ENCODE assay signal across 24 cellular contexts in the genomic region with DNA sequence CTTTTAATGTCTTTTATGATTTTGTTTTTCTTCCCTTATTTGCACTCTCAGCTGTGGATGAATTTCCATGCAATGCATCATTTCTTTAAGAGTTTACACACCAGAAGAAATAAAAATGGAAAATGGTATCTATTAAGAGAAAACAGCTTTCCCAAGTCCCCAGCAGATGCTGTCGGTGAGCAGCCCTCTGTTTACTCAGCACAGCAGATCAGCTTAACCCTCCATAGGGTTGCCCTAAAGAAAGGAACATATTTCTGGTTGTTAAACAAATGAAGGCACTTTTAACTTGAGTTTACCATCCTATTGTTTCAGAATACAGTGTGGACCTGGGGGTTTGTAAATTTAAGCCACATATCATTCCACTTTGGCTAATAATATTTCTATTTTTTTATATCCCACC.
DNase-seq lines count a peak whose midpoint lies in the region; ATAC-seq and TF ChIP-seq lines count a peak whose summit lies in the region.
"Had no signal": no experiment of that assay in that cellular context is flagged by ENCODE, and none has a peak within 500 bp of the region (broad histone marks: within the 10 kb centered on the region; RNA-seq: fewer than 3 reads in every experiment).

No MANE protein-coding gene starts in this region.

- no peaks in the 10 kb centered on the region for H3K9me3 Mint-ChIP-seq in neural progenitor cell
- H3K9me3 Mint-ChIP-seq in effector memory CD8-positive, alpha-beta T cell = peaks cover 3 to 17% of the 10 kb centered on the region in 2 donors

- no peak overlapping the region for H3K4me3 ChIP-seq in HUES64 (ENCODE audit: low read length)
- peak overlapping the region; percentile 69 for H3K4me3 ChIP-seq in SK-N-MC
- H3K4me3 ChIP-seq in hepatocyte = no peak overlapping the region
- no peak overlapping the region for H3K4me3 ChIP-seq in neural progenitor cell
- no peak overlapping the region for H3K4me3 ChIP-seq in effector memory CD4-positive, alpha-beta T cell (ENCODE audit: insufficient read depth, low read depth, low read length, poor library complexity, severe bottlenecking)
- H3K4me3 ChIP-seq: BLaER1 treated with 17β-estradiol and CSF1 and Interleukin-3, amounts not matched to agents 10 nM and 100 nM; GM12878; PC-9; SJSA1 had no signal

- H3K79me2 ChIP-seq in hepatocyte (no peaks in the 10 kb centered on the region), neural progenitor cell (ENCODE audit: low read depth) (no peaks in the 10 kb centered on the region)

- H3K36me3 Mint-ChIP-seq in neural progenitor cell = no peaks in the 10 kb centered on the region
- no peaks in the 10 kb centered on the region for H3K36me3 Mint-ChIP-seq in effector memory CD8-positive, alpha-beta T cell (ENCODE audit: insufficient read depth)
- H3K36me3 Mint-ChIP-seq: CD8-positive, alpha-beta T cell had no signal

- 20% methylated on average over 1 of the region's 1 CpG for WGBS in HUES64
- 0% methylated on average over 1 of the region's 1 CpG for WGBS in hepatocyte (ENCODE audit: low lambda C conversion rate, missing lambda C conversion rate)

- H3K4me3 Mint-ChIP-seq in neural progenitor cell = no peak overlapping the region
- no peak overlapping the region for H3K4me3 Mint-ChIP-seq in effector memory CD8-positive, alpha-beta T cell
- H3K4me3 Mint-ChIP-seq: CD8-positive, alpha-beta T cell had no signal

- no peak for ATAC-seq in effector memory CD8-positive, alpha-beta T cell (replicated peaks)
- no peak for ATAC-seq in HG02798 (IDR thresholded peaks at IDR 0.05; ENCODE audit: poor library complexity, unreplicated experiment)
- ATAC-seq: CD8-positive, alpha-beta T cell; GM12878; HCT116; HepG2 had no signal

- TF ChIP-seq CTCF in hepatocyte (IDR thresholded peaks at IDR 0.05; ENCODE audit: poor library complexity) (no peak), neural progenitor cell (IDR thresholded peaks at IDR 0.05) (no peak)

- peaks cover 33% of the 10 kb centered on the region for H3K4me1 ChIP-seq in HUES64 (ENCODE audit: insufficient read depth, low read length)
- no peaks in the 10 kb centered on the region for H3K4me1 ChIP-seq in hepatocyte (ENCODE audit: insufficient read depth)
- no peaks in the 10 kb centered on the region for H3K4me1 ChIP-seq in neural progenitor cell
- no peaks in the 10 kb centered on the region for H3K4me1 ChIP-seq in effector memory CD4-positive, alpha-beta T cell (ENCODE audit: control insufficient read depth, insufficient read depth, low read length, poor library complexity, severe bottlenecking)
- H3K4me1 ChIP-seq: BLaER1 treated with 17β-estradiol and CSF1 and Interleukin-3, amounts not matched to agents 10 nM and 100 nM; SJSA1 had no signal

- H3K9ac ChIP-seq in HUES64 (ENCODE audit: low read depth, low read length) (no peak overlapping the region), SK-N-MC (ENCODE audit: insufficient read length) (no peak overlapping the region), neural progenitor cell (no peak overlapping the region)
- H3K9ac ChIP-seq: BLaER1 treated with 17β-estradiol and CSF1 and Interleukin-3, amounts not matched to agents 10 nM and 100 nM had no signal

- H3K4me2 ChIP-seq in hepatocyte = peak overlapping the region; percentile 68
- H3K4me2 ChIP-seq in neural progenitor cell = no peak overlapping the region
- H3K4me2 ChIP-seq: BLaER1 treated with 17β-estradiol and CSF1 and Interleukin-3, amounts not matched to agents 10 nM and 100 nM; PC-9 had no signal

- H3F3A ChIP-seq in neural progenitor cell (ENCODE audit: low read depth) = no peaks in the 10 kb centered on the region

- H3K36me3 ChIP-seq in HUES64 (ENCODE audit: insufficient read depth, low read length) (no peaks in the 10 kb centered on the region), SK-N-MC (ENCODE audit: insufficient read depth, low read length) (no peaks in the 10 kb centered on the region), hepatocyte (replicated peaks; ENCODE audit: insufficient read depth, low read depth) (no peaks in the 10 kb centered on the region), neural progenitor cell (no peaks in the 10 kb centered on the region)
- no peaks in the 10 kb centered on the region for H3K36me3 ChIP-seq in effector memory CD4-positive, alpha-beta T cell (ENCODE audit: control insufficient read depth, insufficient read depth, low read length)
- H3K36me3 ChIP-seq: BLaER1 treated with 17β-estradiol and CSF1 and Interleukin-3, amounts not matched to agents 10 nM and 100 nM; SJSA1 had no signal

- no peaks in the 10 kb centered on the region for H3K27me3 Mint-ChIP-seq in neural progenitor cell (ENCODE audit: insufficient read depth, low read depth)
- H3K27me3 Mint-ChIP-seq in effector memory CD8-positive, alpha-beta T cell = no peaks in the 10 kb centered on the region

- H3K27me3 ChIP-seq in HUES64 (ENCODE audit: insufficient read depth, low read length) (no peaks in the 10 kb centered on the region), hepatocyte (no peaks in the 10 kb centered on the region), neural progenitor cell (no peaks in the 10 kb centered on the region)
- H3K27me3 ChIP-seq in effector memory CD4-positive, alpha-beta T cell (replicated peaks; ENCODE audit: control insufficient read depth, insufficient read depth, low read length, poor library complexity, severe bottlenecking) = no peaks in the 10 kb centered on the region
- H3K27me3 ChIP-seq: BLaER1 treated with 17β-estradiol and CSF1 and Interleukin-3, amounts not matched to agents 10 nM and 100 nM; SJSA1 had no signal

- H3K9me3 ChIP-seq in HUES64 (ENCODE audit: insufficient read depth, low read depth, low read length) = no peaks in the 10 kb centered on the region
- H3K9me3 ChIP-seq in SK-N-MC (ENCODE audit: low read depth, low read length) = no peaks in the 10 kb centered on the region
- H3K9me3 ChIP-seq in hepatocyte (ENCODE audit: low read depth) = no peaks in the 10 kb centered on the region
- H3K9me3 ChIP-seq in neural progenitor cell (ENCODE audit: low read depth) = no peaks in the 10 kb centered on the region
- no peaks in the 10 kb centered on the region for H3K9me3 ChIP-seq in effector memory CD4-positive, alpha-beta T cell (ENCODE audit: control insufficient read depth, low read length)
- H3K9me3 ChIP-seq: BLaER1 treated with 17β-estradiol and CSF1 and Interleukin-3, amounts not matched to agents 10 nM and 100 nM; SJSA1 had no signal

- H3K9me2 ChIP-seq in hepatocyte (replicated peaks; ENCODE audit: insufficient read depth) = no peaks in the 10 kb centered on the region

- H3K27ac Mint-ChIP-seq in neural progenitor cell = no peak overlapping the region
- H3K27ac Mint-ChIP-seq in effector memory CD8-positive, alpha-beta T cell = no peak overlapping the region
- H3K27ac Mint-ChIP-seq: CD8-positive, alpha-beta T cell had no signal

- H2AFZ ChIP-seq in hepatocyte (peak overlapping the region; percentile 59), neural progenitor cell (replicated peaks) (peak overlapping the region; percentile 69)
- H2AFZ ChIP-seq: PC-9 had no signal

- peak overlapping the region; percentile 47; the same call in 1 of the 2 replicates for H3K27ac ChIP-seq in HUES64 (ENCODE audit: low read depth, low read length)
- H3K27ac ChIP-seq in SK-N-MC = 0 out of 2 replicates have a peak overlapping the region, but pooled peaks have one; percentile 58
- no peak overlapping the region for H3K27ac ChIP-seq in hepatocyte
- H3K27ac ChIP-seq in neural progenitor cell = no peak overlapping the region
- no peak overlapping the region for H3K27ac ChIP-seq in effector memory CD4-positive, alpha-beta T cell (ENCODE audit: insufficient read depth, low read length, poor library complexity, severe bottlenecking)
- H3K27ac ChIP-seq: BLaER1 treated with 17β-estradiol and CSF1 and Interleukin-3, amounts not matched to agents 10 nM and 100 nM; PC-9; RWPE1; SJSA1 had no signal

- H3K4me1 Mint-ChIP-seq in neural progenitor cell = no peaks in the 10 kb centered on the region
- H3K4me1 Mint-ChIP-seq in effector memory CD8-positive, alpha-beta T cell (ENCODE audit: low read depth in 2 of 2) = no peaks in the 10 kb centered on the region

- H4K20me1 ChIP-seq in hepatocyte (ENCODE audit: insufficient read depth, poor library complexity, severe bottlenecking) (no peaks in the 10 kb centered on the region), neural progenitor cell (ENCODE audit: low read depth) (no peaks in the 10 kb centered on the region)
- H4K20me1 ChIP-seq: BLaER1 treated with 17β-estradiol and CSF1 and Interleukin-3, amounts not matched to agents 10 nM and 100 nM had no signal

- no peak for DNase-seq in SK-N-MC (ENCODE audit: low read depth, low spot score)
- DNase-seq in hepatocyte (ENCODE audit: low spot score) = no peak
- no peak for DNase-seq in neural progenitor cell (ENCODE audit: low spot score)
- no peak for DNase-seq in effector memory CD8-positive, alpha-beta T cell
- DNase-seq in effector memory CD4-positive, alpha-beta T cell = no peak
- DNase-seq: Calu3; CD8-positive, alpha-beta T cell; EL; KG1; MV-4-11; NCI-H1417; NCI-H187; NCI-H2107; NCI-H345; PC-9; SW 1271 had no signal

Comparison
In these comparisons a context has a peak if more than half of its experiments do, and no peak if none do; other contexts are left out.
1. H3K27ac ChIP-seq: peak in HUES64 (single experiment) and SK-N-MC (single experiment); none in hepatocyte (single experiment), neural progenitor cell (single experiment) and effector memory CD4-positive, alpha-beta T cell (single experiment).